8 cellular contexts compared by ENCODE assay signal in the genomic region with DNA sequence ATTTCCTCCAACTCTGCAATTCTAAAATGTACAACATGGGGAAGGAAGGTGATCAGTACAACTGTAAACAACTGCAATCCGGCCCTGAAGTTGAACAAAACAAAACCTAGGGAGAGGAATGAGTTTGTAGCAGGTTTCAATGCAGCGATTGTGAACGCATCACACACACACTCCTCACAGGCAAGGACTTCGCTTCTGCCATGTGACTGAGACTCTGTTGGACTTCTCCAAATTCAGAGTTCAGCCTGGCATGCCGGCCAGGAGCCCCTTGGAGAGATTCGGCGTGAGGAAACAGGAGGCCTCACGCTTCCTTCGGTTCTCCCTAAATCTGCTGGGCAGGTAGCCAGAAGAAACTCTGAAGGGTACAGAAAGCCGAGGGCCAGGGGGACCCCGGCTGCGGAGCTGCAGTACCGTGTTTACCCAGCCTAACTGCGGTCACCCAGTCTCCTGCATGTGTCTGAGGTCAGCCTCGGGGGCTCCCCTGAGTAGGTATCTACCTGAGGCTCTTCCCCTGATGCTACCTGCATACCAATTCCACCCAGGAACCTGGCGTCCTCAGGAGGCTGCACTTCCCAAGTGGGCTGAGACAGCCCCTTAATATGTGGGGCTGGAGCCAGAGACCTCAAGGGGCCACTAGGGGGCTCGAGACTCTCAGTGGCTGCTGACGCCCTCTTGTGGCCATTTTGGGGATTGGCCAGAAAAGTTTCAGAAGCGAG. TPM values are rescaled to one million over a fixed set of nuclear protein-coding genes. Genes with fewer than 3 reads are reported as not detected.
DNase-seq lines count a peak whose midpoint lies in the region; ATAC-seq, FAIRE-seq and TF ChIP-seq lines count a peak whose summit lies in the region.

No MANE protein-coding gene starts in this region.

- H3K9me3 ChIP-seq in A549 (no peaks in the 10 kb centered on the region), fibroblast of lung (ENCODE audit: control insufficient read depth, insufficient read depth, low read depth, low read length) (no peaks in the 10 kb centered on the region)

- H3K4me3 ChIP-seq in A549 (no peak overlapping the region), fibroblast of lung (replicated peaks in 1 of 4; ENCODE audit: control extremely low read depth in 1 of 4, insufficient read depth in 1 of 4, low read depth in 3 of 4, low read length in 4 of 4) (no peak overlapping the region)

- H3K27ac ChIP-seq in A549 (peak overlapping the region; percentile 68 to 100), fibroblast of lung (ENCODE audit: insufficient read depth, low read length) (no peak overlapping the region)

- no peaks in the 10 kb centered on the region for H3K27me3 Mint-ChIP-seq in activated T-cell treated with anti-CD3 and anti-CD28 coated beads, Interleukin-2, amount 50 U/mL, for 4 hours (ENCODE audit: low read depth)
- H3K27me3 Mint-ChIP-seq in nephron progenitor cell (ENCODE audit: low read depth, poor library complexity) = peaks cover 7% of the 10 kb centered on the region

- no peaks in the 10 kb centered on the region for H3K27me3 ChIP-seq in fibroblast of lung (ENCODE audit: control insufficient read depth, insufficient read depth, low read length)

- no peak for TF ChIP-seq EP300 in A549 (IDR thresholded peaks at IDR 0.05)

- no peak for TF ChIP-seq POLR2A in A549 (IDR thresholded peaks at IDR 0.05; ENCODE audit: low read length)

- H3K4me1 ChIP-seq in A549 (peaks cover 61% of the 10 kb centered on the region), fibroblast of lung (ENCODE audit: control insufficient read depth, extremely low read depth, insufficient read depth, low read length) (peaks cover 12% of the 10 kb centered on the region)

- peak; percentile 100 for TF ChIP-seq CTCF in A549 (IDR thresholded peaks at IDR 0.05)
- peak; percentile 100 for TF ChIP-seq CTCF in fibroblast of lung (conservative IDR thresholded peaks at IDR 0.05 in 1 of 2, IDR thresholded peaks at IDR 0.05 in 1 of 2; ENCODE audit: low read depth in 1 of 2, low read length in 2 of 2)
- TF ChIP-seq CTCF in nephron progenitor cell (IDR thresholded peaks at IDR 0.05) = peak; percentile 100

- peak overlapping the region; percentile 49 for H3K4me3 Mint-ChIP-seq in activated T-cell treated with anti-CD3 and anti-CD28 coated beads, Interleukin-2, amount 50 U/mL, for 4 hours
- no peak overlapping the region for H3K4me3 Mint-ChIP-seq in nephron progenitor cell

- H3K36me3 Mint-ChIP-seq in activated T-cell treated with anti-CD3 and anti-CD28 coated beads, Interleukin-2, amount 50 U/mL, for 4 hours (ENCODE audit: insufficient read depth) = no peaks in the 10 kb centered on the region
- H3K36me3 Mint-ChIP-seq in nephron progenitor cell (ENCODE audit: low read depth) = no peaks in the 10 kb centered on the region

- H3K4me2 ChIP-seq in A549 = peak overlapping the region; percentile 65
- H3K4me2 ChIP-seq in fibroblast of lung (ENCODE audit: extremely low read depth, insufficient read depth, low read length) = peak overlapping the region; percentile 59

- H3K4me1 Mint-ChIP-seq in activated T-cell treated with anti-CD3 and anti-CD28 coated beads, Interleukin-2, amount 50 U/mL, for 4 hours (ENCODE audit: low read depth) = peaks cover 37% of the 10 kb centered on the region
- peaks cover 54% of the 10 kb centered on the region for H3K4me1 Mint-ChIP-seq in nephron progenitor cell

- WGBS in A549 (ENCODE audit: missing lambda C conversion rate) = 49% methylated on average over 18 of the region's 19 CpGs

- POLR2A ChIA-PET in A549 (lab: Yijun Ruan, JAX) = no interaction called here

- peak; percentile 87 to 89 for TF ChIP-seq RAD21 in A549 (conservative IDR thresholded peaks at IDR 0.05 in 1 of 2, IDR thresholded peaks at IDR 0.05 in 1 of 2)

- H3K9me3 Mint-ChIP-seq in activated T-cell treated with anti-CD3 and anti-CD28 coated beads, Interleukin-2, amount 50 U/mL, for 4 hours = no peaks in the 10 kb centered on the region
- H3K9me3 Mint-ChIP-seq in nephron progenitor cell = no peaks in the 10 kb centered on the region

- ATAC-seq in A549 (peak; percentile 47 to 73), GM18867 (IDR thresholded peaks at IDR 0.05; ENCODE audit: unreplicated experiment) (peak; percentile 38)
- peak; percentile 59 to 60 for ATAC-seq in activated T-cell treated with anti-CD3 and anti-CD28 coated beads, Interleukin-2, amount 50 U/mL, for 4 hours

- CTCF ChIA-PET in A549 (lab: Yijun Ruan, JAX) = interaction anchor here (0.6 to 26.8 kb wide), 12 partner anchors 13 to 723 kb away, joined by 3 to 586 read pairs (median 4); a partner anchor contains a TSS

- no peaks in the 10 kb centered on the region for H3K36me3 ChIP-seq in fibroblast of lung (ENCODE audit: control insufficient read depth, insufficient read depth, low read length)

- H4K20me1 ChIP-seq in fibroblast of lung (ENCODE audit: control insufficient read depth, extremely low read depth, insufficient read depth, low read length) = no peaks in the 10 kb centered on the region

- DNase-seq in A549 (ENCODE audit: low read depth in 1 of 2, low spot score in 1 of 2) (peak; percentile 89 to 93), KG1 (lab: John Stamatoyannopoulos, UW) (peak; percentile 96), RCC 7860 (ENCODE audit: low spot score) (peak; percentile 73), fibroblast of lung (ENCODE audit: low read depth in 2 of 2) (peak; percentile 78 to 89), nephron progenitor cell (peak; percentile 92)
- peak; percentile 89 for DNase-seq in activated T-cell treated with anti-CD3 and anti-CD28 coated beads, Interleukin-2, amount 50 U/mL, for 4 hours
- peak; percentile 69 to 93 (median 84) for DNase-seq in stimulated activated naive CD4-positive, alpha-beta T cell (lab: John Stamatoyannopoulos, UW)

- H3K27ac Mint-ChIP-seq in nephron progenitor cell = no peak overlapping the region

- FAIRE-seq in A549 (lab: Jason Lieb, UNC) (peak; percentile 54), RCC 7860 (lab: Jason Lieb, UNC) (peak; percentile 75)

- H3K9ac ChIP-seq in fibroblast of lung (ENCODE audit: insufficient read depth, low read length) = no peak overlapping the region

- peaks cover under 1% of the 10 kb centered on the region for H3K79me2 ChIP-seq in fibroblast of lung (ENCODE audit: control insufficient read depth, insufficient read depth, low read length)

- peak overlapping the region; percentile 70 for H2AFZ ChIP-seq in fibroblast of lung (ENCODE audit: low read length)

RNA-seq across cellular contexts. Expression of a gene that starts 2.9 kb away (rescaled TPM):
- 2.2 and 3.3 TPM in 2 replicates for polyA plus RNA-seq in A549 (2011; rRNA removed)
- 1.1 and 1.6 TPM in 2 replicates for polyA plus RNA-seq in A549 (2012; cell fraction: cytosol; rRNA removed)
- polyA plus RNA-seq in A549 (2012; cell fraction: nucleus; rRNA removed) = 2.3 and 2.7 TPM in 2 replicates
- 1.5 to 2.1 TPM (median 1.7 TPM) in 3 replicates for polyA plus RNA-seq in A549 (2017; fragmentation: RNase III; extraction: RNeasy Plus Mini Kit Qiagen cat#74134 plus additional on column Dnase treatment)
- 6.1 and 7.8 TPM in 2 replicates for polyA minus RNA-seq in A549 (2011; rRNA and poly(A)+ RNA removed)
- total RNA-seq in activated T-cell treated with anti-CD3 and anti-CD28 coated beads, Interleukin-2, amount 50 U/mL, for 4 hours = not detected
- total RNA-seq in fibroblast of lung = under 0.01 and 0.33 TPM in 2 replicates
- 0.03 and 0.07 TPM in 2 replicates for polyA plus RNA-seq in fibroblast of lung
- polyA plus RNA-seq in fibroblast of lung (2012) = 0.53 and 0.71 TPM in 2 replicates
- 0.75 TPM in 1 of 2 replicates, not detected in the other for polyA minus RNA-seq in fibroblast of lung (ENCODE audit: low replicate concordance)

RNA-seq across cellular contexts. Expression of a gene that starts 4.5 kb away (rescaled TPM):
- polyA plus RNA-seq in A549 (2011; rRNA removed) (356 and 395 TPM in 2 replicates), A549 (2017; fragmentation: RNase III; extraction: RNeasy Plus Mini Kit Qiagen cat#74134 plus additional on column Dnase treatment) (183 to 196 TPM (median 196 TPM) in 3 replicates), fibroblast of lung (201 and 254 TPM in 2 replicates)
- polyA plus RNA-seq in A549 (2012; cell fraction: cytosol; rRNA removed) = 144 and 210 TPM in 2 replicates
- 118 and 122 TPM in 2 replicates for polyA plus RNA-seq in A549 (2012; cell fraction: nucleus; rRNA removed)
- polyA minus RNA-seq in A549 (2011; rRNA and poly(A)+ RNA removed) = 275 and 350 TPM in 2 replicates
- total RNA-seq in activated T-cell treated with anti-CD3 and anti-CD28 coated beads, Interleukin-2, amount 50 U/mL, for 4 hours = 100 to 1,000 TPM; 199 to 208 (median 200) TPM
- total RNA-seq in fibroblast of lung = 138 and 190 TPM in 2 replicates
- 132 and 153 TPM in 2 replicates for polyA plus RNA-seq in fibroblast of lung (2012)
- polyA minus RNA-seq in fibroblast of lung (ENCODE audit: low replicate concordance) = 215 and 258 TPM in 2 replicates

RNA-seq across cellular contexts. Expression of a gene that starts 27.5 kb away (rescaled TPM):
- polyA plus RNA-seq in A549 (2011; rRNA removed) (5.2 and 7.9 TPM in 2 replicates), A549 (2017; fragmentation: RNase III; extraction: RNeasy Plus Mini Kit Qiagen cat#74134 plus additional on column Dnase treatment) (4.0 to 4.8 TPM (median 4.8 TPM) in 3 replicates), fibroblast of lung (10.1 and 11.7 TPM in 2 replicates)
- 3.0 and 3.8 TPM in 2 replicates for polyA plus RNA-seq in A549 (2012; cell fraction: cytosol; rRNA removed)
- 7.3 and 8.9 TPM in 2 replicates for polyA plus RNA-seq in A549 (2012; cell fraction: nucleus; rRNA removed)
- polyA minus RNA-seq in A549 (2011; rRNA and poly(A)+ RNA removed) = 10.1 and 10.7 TPM in 2 replicates
- 1 to 10 TPM; 5.0 to 7.0 (median 6.5) TPM for total RNA-seq in activated T-cell treated with anti-CD3 and anti-CD28 coated beads, Interleukin-2, amount 50 U/mL, for 4 hours
- total RNA-seq in fibroblast of lung = 9.2 and 17.3 TPM in 2 replicates
- 10.4 and 14.0 TPM in 2 replicates for polyA plus RNA-seq in fibroblast of lung (2012)
- 38.7 and 54.7 TPM in 2 replicates for polyA minus RNA-seq in fibroblast of lung (ENCODE audit: low replicate concordance)

RNA-seq across cellular contexts. Expression of a gene that starts 29.1 kb away (rescaled TPM):
- polyA plus RNA-seq in A549 (2011; rRNA removed) (27.0 and 27.5 TPM in 2 replicates), A549 (2017; fragmentation: RNase III; extraction: RNeasy Plus Mini Kit Qiagen cat#74134 plus additional on column Dnase treatment) (11.1 to 11.9 TPM (median 11.1 TPM) in 3 replicates), fibroblast of lung (11.8 and 16.6 TPM in 2 replicates)
- polyA plus RNA-seq in A549 (2012; cell fraction: cytosol; rRNA removed) = 10.9 and 12.7 TPM in 2 replicates
- polyA plus RNA-seq in A549 (2012; cell fraction: nucleus; rRNA removed) = 7.7 and 9.5 TPM in 2 replicates
- polyA minus RNA-seq in A549 (2011; rRNA and poly(A)+ RNA removed) = 21.1 and 21.7 TPM in 2 replicates
- total RNA-seq in activated T-cell treated with anti-CD3 and anti-CD28 coated beads, Interleukin-2, amount 50 U/mL, for 4 hours = 10 to 100 TPM; 11.0 to 13.7 (median 11.9) TPM
- total RNA-seq in fibroblast of lung = 6.3 and 7.2 TPM in 2 replicates
- polyA plus RNA-seq in fibroblast of lung (2012) = 5.9 and 8.2 TPM in 2 replicates
- polyA minus RNA-seq in fibroblast of lung (ENCODE audit: low replicate concordance) = 9.5 and 11.0 TPM in 2 replicates

RNA-seq across cellular contexts. Expression of a gene that starts 53.0 kb away (rescaled TPM):
- 48.8 and 56.9 TPM in 2 replicates for polyA plus RNA-seq in A549 (2011; rRNA removed)
- polyA plus RNA-seq in A549 (2012; cell fraction: cytosol; rRNA removed) = 16.8 and 18.9 TPM in 2 replicates
- polyA plus RNA-seq in A549 (2012; cell fraction: nucleus; rRNA removed) = 32.0 and 46.3 TPM in 2 replicates
- 25.1 to 27.6 TPM (median 25.2 TPM) in 3 replicates for polyA plus RNA-seq in A549 (2017; fragmentation: RNase III; extraction: RNeasy Plus Mini Kit Qiagen cat#74134 plus additional on column Dnase treatment)
- 55.3 and 58.4 TPM in 2 replicates for polyA minus RNA-seq in A549 (2011; rRNA and poly(A)+ RNA removed)
- total RNA-seq in activated T-cell treated with anti-CD3 and anti-CD28 coated beads, Interleukin-2, amount 50 U/mL, for 4 hours = 10 to 100 TPM; 37.0 to 40.7 (median 40.7) TPM
- 26.7 and 30.7 TPM in 2 replicates for total RNA-seq in fibroblast of lung
- polyA plus RNA-seq in fibroblast of lung = 25.3 and 27.0 TPM in 2 replicates
- 17.4 and 20.4 TPM in 2 replicates for polyA plus RNA-seq in fibroblast of lung (2012)
- polyA minus RNA-seq in fibroblast of lung (ENCODE audit: low replicate concordance) = 23.7 and 26.6 TPM in 2 replicates
